Comparison of ENCODE assay signal across 8 cellular contexts in the genomic region with DNA sequence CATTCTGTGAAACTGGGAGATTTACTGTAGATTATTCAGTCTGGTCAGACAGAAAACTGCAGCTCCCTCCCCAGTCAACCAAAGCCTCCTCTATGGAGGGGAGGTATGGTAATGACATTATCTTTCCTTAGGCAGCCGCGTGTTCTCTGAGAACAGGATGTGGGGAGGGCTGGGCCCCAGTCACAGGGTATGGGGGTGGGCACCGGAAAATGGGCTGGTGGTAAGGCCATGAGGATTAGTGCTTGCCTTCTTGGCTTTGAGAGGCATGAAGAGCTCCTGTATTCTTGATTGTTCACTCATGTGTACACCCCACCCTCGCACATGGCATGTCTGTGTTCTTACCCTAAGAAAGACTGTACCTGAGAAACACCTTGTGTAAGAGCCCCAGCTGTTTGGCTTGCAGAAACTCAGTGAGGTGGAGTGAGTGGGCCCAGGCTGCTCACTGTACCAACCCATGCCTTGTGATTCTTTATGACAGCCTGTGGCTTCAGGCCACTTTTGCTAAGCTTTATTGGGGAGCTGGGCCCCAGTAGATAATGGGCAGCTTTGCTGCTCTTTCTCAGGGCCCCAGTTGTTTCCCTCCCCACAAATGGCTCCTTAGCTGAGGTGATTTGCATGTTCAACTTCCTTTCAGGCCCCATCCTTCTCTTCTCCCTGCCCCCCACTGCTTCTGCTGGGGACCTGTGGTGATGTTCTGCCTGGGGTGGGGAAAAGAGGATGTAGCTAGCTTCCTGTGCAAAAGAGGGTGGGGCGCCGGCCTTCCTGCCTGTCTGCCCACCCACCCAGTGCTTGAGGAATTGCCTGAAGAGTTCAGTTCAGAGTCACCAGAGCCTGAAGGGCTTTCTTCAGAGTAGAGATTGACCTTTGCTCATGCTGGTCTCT.
DNase-seq lines count a peak whose midpoint lies in the region; ATAC-seq and TF ChIP-seq lines count a peak whose summit lies in the region.

No MANE protein-coding gene starts in this region.

- ATAC-seq in HG02678 (IDR thresholded peaks at IDR 0.05; ENCODE audit: unreplicated experiment): peak; percentile 69

- DNase-seq in NOMO-1 (lab: John Stamatoyannopoulos, UW; ENCODE audit: unreplicated experiment in 2 of 2): peak; percentile 93 to 96
- DNase-seq in activated T-cell treated with anti-CD3 and anti-CD28 coated beads for 1 hour (ENCODE audit: low read depth): peak; percentile 53
- peak; percentile 42 for DNase-seq in germinal center (ENCODE audit: low spot score)
- DNase-seq in stimulated activated CD4-positive, alpha-beta T cell treated with anti-CD3 and anti-CD28 coated beads, Interleukin-12 subunit alpha, Interleukin-12 subunit beta, amount 100 ng/mL, for 4 hours: peak; percentile 49
- DNase-seq in islet precursor cell: no peak
- no peak for DNase-seq in ecto neural progenitor cell (ENCODE audit: low spot score)

- TF ChIP-seq CTCF in GM12873 (IDR thresholded peaks at IDR 0.05; ENCODE audit: insufficient read depth, low read depth, low read length, missing control alignments): peak; percentile 8

Comparison
In these comparisons a context has a peak if more than half of its experiments do, and no peak if none do; other contexts are left out.
1. DNase-seq: peak in NOMO-1 (2 of 2), activated T-cell treated with anti-CD3 and anti-CD28 coated beads for 1 hour (single experiment), germinal center (single experiment) and stimulated activated CD4-positive, alpha-beta T cell treated with anti-CD3 and anti-CD28 coated beads, Interleukin-12 subunit alpha, Interleukin-12 subunit beta, amount 100 ng/mL, for 4 hours (single experiment); none in islet precursor cell (single experiment) and ecto neural progenitor cell (single experiment).